Comparison of ENCODE assay signal across 8 cellular contexts in genomic region chr3:128123538-128124368, GRCh38. TPM values are rescaled to one million over a fixed set of nuclear protein-coding genes. Genes with fewer than 3 reads are reported as not detected.
DNase-seq lines count a peak whose midpoint lies in the region; ATAC-seq and TF ChIP-seq lines count a peak whose summit lies in the region.

Gene RUVBL1 (minus strand): TSS chr3:128123812. CDS start chr3:128123724, 88 bp downstream.

- TF ChIP-seq RAD21 in Ishikawa (IDR thresholded peaks at IDR 0.05; ENCODE audit: low read depth), result no peak

- POLR2A ChIA-PET in PC-3 (lab: Charles Lee; ENCODE audit: unreplicated experiment), result interaction anchor here (0.6 to 0.8 kb wide), 2 partner anchors 30 to 332 kb away, joined by 3 read pairs; no protein-coding TSS in a partner anchor

- peak within 1 kb of the TSS; percentile 94 for H3K4me3 ChIP-seq in PC-3 (ENCODE audit: low read length)

- no peak for TF ChIP-seq CTCF in PC-3 (conservative IDR thresholded peaks at IDR 0.05; ENCODE audit: low read depth, low read length)

- H3K9me3 ChIP-seq in PC-3 (ENCODE audit: low read length), result no peaks in the 10 kb centered on the region

- H3F3A ChIP-seq in PC-3 (ENCODE audit: low read length, unreplicated experiment), result no peaks in the 10 kb centered on the region

- BruUV-seq in PC-3 (replicated peaks; lab: Mats Ljungman, UMichigan), result no TSS peak

- CTCF ChIA-PET in PC-3 (lab: Charles Lee), result no interaction called here

- H3K4me2 ChIP-seq in PC-3 (ENCODE audit: low read length), result peak within 1 kb of the TSS; percentile 97

- peak within 1 kb of the TSS; percentile 73 for H3K27ac ChIP-seq in PC-3 (ENCODE audit: low read length)
- H3K27ac ChIP-seq in epithelial cell of prostate, result peak within 1 kb of the TSS; percentile 67

- peak within 1 kb of the TSS; percentile 99 for H3K9ac ChIP-seq in PC-3 (ENCODE audit: low read length)

- TF ChIP-seq EP300 in Ishikawa (IDR thresholded peaks at IDR 0.05; ENCODE audit: borderline replicate concordance), result no peak

- no peaks in the 10 kb centered on the region for H4K20me1 ChIP-seq in PC-3 (ENCODE audit: low read length)

- ATAC-seq in GM21576 (IDR thresholded peaks at IDR 0.05; ENCODE audit: unreplicated experiment) (peak; percentile 97), PC-3 (peak; percentile 100)

- peaks cover 31% of the 10 kb centered on the region for H3K79me2 ChIP-seq in PC-3 (ENCODE audit: low read length)

- H2AFZ ChIP-seq in PC-3 (ENCODE audit: low read length), result peak within 1 kb of the TSS; percentile 90

- no peaks in the 10 kb centered on the region for H3K27me3 ChIP-seq in PC-3 (ENCODE audit: low read length)

- H3K36me3 ChIP-seq in PC-3 (ENCODE audit: low read depth, low read length), result peaks cover under 1% of the 10 kb centered on the region; the same call in 1 of the 2 replicates

- H3K4me1 ChIP-seq in PC-3 (ENCODE audit: insufficient read depth, low read length), result peaks cover 11% of the 10 kb centered on the region

- DNase-seq in DMS114 treated with DMSO at 0.1 percent for 48 hours (lab: John Stamatoyannopoulos, UW; ENCODE audit: unreplicated experiment) (peak; percentile 98), PC-3 (peak; percentile 96), activated T-cell treated with anti-CD3 and anti-CD28 coated beads for 48 hours (ENCODE audit: low read depth) (peak; percentile 94), epithelial cell of prostate (ENCODE audit: low read depth, low spot score) (peak; percentile 78), mucosa of gallbladder (ENCODE audit: low spot score) (peak; percentile 97)
- DNase-seq in stimulated activated CD8-positive, alpha-beta memory T cell treated with anti-CD3 and anti-CD28 coated beads, Interleukin-4, amount 100 ng/mL, for 4 hours (ENCODE audit: low read depth in 2 of 2, low spot score in 1 of 2), result peak; percentile 85 to 93

- intact Hi-C loops in PC-3 (cut with micrococcal nuclease), result loop anchor here (1.0 kb wide), 1 partner anchor 30 kb away; the partner anchor contains the start of gene EEFSEC

- no peaks in the 10 kb centered on the region for H3K9me2 ChIP-seq in PC-3 (replicated peaks; ENCODE audit: low read length)

TF ChIP-seq in Ishikawa, 13 proteins besides CTCF, POLR2A, EP300 and RAD21:
- TF ChIP-seq TEAD4 (IDR thresholded peaks at IDR 0.05) (no peak), YY1 (IDR thresholded peaks at IDR 0.05; ENCODE audit: low read depth) (peak; percentile 62), MAX (IDR thresholded peaks at IDR 0.05) (peak; percentile 94), TAF1 (IDR thresholded peaks at IDR 0.05; ENCODE audit: low read depth) (peak; percentile 69), REST (IDR thresholded peaks at IDR 0.05; ENCODE audit: low read depth) (no peak), FOXM1 (IDR thresholded peaks at IDR 0.05; ENCODE audit: borderline replicate concordance, low read depth) (no peak), EGR1 (IDR thresholded peaks at IDR 0.05) (no peak), TCF12 (IDR thresholded peaks at IDR 0.05; ENCODE audit: low read depth) (peak; percentile 54; the same call in 1 of the 2 replicates), CREB1 (IDR thresholded peaks at IDR 0.05; ENCODE audit: low read depth) (peak; percentile 77), CEBPB (IDR thresholded peaks at IDR 0.05) (peak; percentile 61; the same call in 1 of the 2 replicates), USF1 (IDR thresholded peaks at IDR 0.05) (peak; percentile 34; the same call in 1 of the 2 replicates), ZBTB7A (IDR thresholded peaks at IDR 0.05; ENCODE audit: low read depth) (peak; percentile 6; the same call in 1 of the 2 replicates), NFIC (IDR thresholded peaks at IDR 0.05) (peak; percentile 19; the same call in 1 of the 2 replicates)

RNA-seq across cellular contexts. Expression of gene RUVBL1, which starts in this region (rescaled TPM):
- total RNA-seq in PC-3 (2014; rRNA removed) (94.9 and 114 TPM in 2 replicates), mucosa of gallbladder (20.6 TPM)

Comparison
In these comparisons a context has a peak if more than half of its experiments do, and no peak if none do; other contexts are left out.
1. Peak in every context shown above with its lines: DNase-seq, ATAC-seq, H3K4me3 ChIP-seq and H3K27ac ChIP-seq.